In genomic region chr19:10885241-10886169, GRCh38 we compare ENCODE assay signal across 1 cellular context.
TF ChIP-seq lines count a peak whose summit lies in the region.

No MANE protein-coding gene starts in this region.

TF ChIP-seq in H1, 55 proteins besides CTCF, POLR2A, EP300 and RAD21:
- TF ChIP-seq TEAD4 (IDR thresholded peaks at IDR 0.05; ENCODE audit: low read depth, low read length) (peak; percentile 66), KDM1A (IDR thresholded peaks at IDR 0.05; ENCODE audit: borderline replicate concordance, low read length) (no peak), RBBP5 (IDR thresholded peaks at IDR 0.05; ENCODE audit: borderline replicate concordance, low read depth, low read length) (0 out of 2 replicates have a peak, but pooled peaks have one; percentile 31), SP1 (IDR thresholded peaks at IDR 0.05; ENCODE audit: low read depth, low read length) (peak; percentile 19; the same call in 1 of the 2 replicates), ASH2L (IDR thresholded peaks at IDR 0.05; ENCODE audit: low read length) (no peak), SAP30 (IDR thresholded peaks at IDR 0.05; ENCODE audit: insufficient read depth, insufficient replicate concordance, low read length) (no peak)
TF ChIP-seq in H1: peak in this region for 3.
